In the genomic region with DNA sequence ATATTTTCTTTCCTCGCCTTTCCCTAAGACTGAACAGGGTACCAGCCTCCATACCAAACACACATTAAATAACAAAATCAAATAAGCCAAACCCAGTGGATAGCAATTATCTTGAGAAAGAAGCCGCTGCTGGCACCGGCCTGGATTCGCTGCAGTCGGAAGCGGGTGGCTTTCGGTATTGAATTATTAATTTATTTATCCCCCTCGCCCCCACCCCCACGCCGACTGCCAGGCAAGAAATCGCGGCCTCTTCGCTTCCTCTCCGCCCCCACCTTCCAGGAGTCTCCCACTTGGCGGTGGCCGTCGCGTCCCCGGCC, we compare ENCODE assay signal across 8 cellular contexts. TPM values are rescaled to one million over a fixed set of nuclear protein-coding genes. Genes with fewer than 3 reads are reported as not detected.
DNase-seq lines count a peak whose midpoint lies in the region; ATAC-seq, FAIRE-seq and TF ChIP-seq lines count a peak whose summit lies in the region.

No MANE protein-coding gene starts in this region.

- no peaks in the 10 kb centered on the region for H3K36me3 ChIP-seq in Panc1 (ENCODE audit: control insufficient read depth, insufficient read depth, low read length)
- no peaks in the 10 kb centered on the region for H3K36me3 ChIP-seq in gastroesophageal sphincter
- H3K36me3 ChIP-seq in small intestine (ENCODE audit: control insufficient read depth in 2 of 2, insufficient read depth in 2 of 2, low read length in 2 of 2), result no peaks in the 10 kb centered on the region

- no peak for FAIRE-seq in small intestine (lab: Jason Lieb, UNC)

- no peak for TF ChIP-seq EP300 in gastroesophageal sphincter (IDR thresholded peaks at IDR 0.05)

- H3K27ac ChIP-seq in Panc1 (ENCODE audit: low read length), result peak overlapping the region; percentile 68
- H3K27ac ChIP-seq in gastroesophageal sphincter, result peak overlapping the region in 1 of 4 donors; percentile 51
- peak overlapping the region in 1 of 2 donors; percentile 50 for H3K27ac ChIP-seq in small intestine (ENCODE audit: low read depth in 1 of 2, low read length in 1 of 2)

- in situ Hi-C loops in Panc1 (cut with HindIII; ENCODE audit: low pct_unique_long_range_greater_than_20kb, low sequenced_read_pairs), result no loop called here

- 0 to 2% methylated on average over 8 to 15 of the region's 19 CpGs for WGBS in gastroesophageal sphincter (ENCODE audit: low coverage in 1 of 2), 2 donors
- WGBS in small intestine, 3 donors, result 0 to 1% (median 0%) methylated on average over 18 to 19 of the region's 19 CpGs

- ATAC-seq in GM21576 (IDR thresholded peaks at IDR 0.05; ENCODE audit: unreplicated experiment), result peak; percentile 1
- ATAC-seq in Panc1, result no peak
- no peak for ATAC-seq in gastroesophageal sphincter
- no peak for ATAC-seq in HG03045 (IDR thresholded peaks at IDR 0.05; ENCODE audit: unreplicated experiment)

- intact Hi-C loops in Panc1 (cut with micrococcal nuclease; ENCODE audit: unreplicated experiment), result no loop called here

- peaks cover 9% of the 10 kb centered on the region for H3K4me1 ChIP-seq in Panc1 (ENCODE audit: control insufficient read depth, insufficient read depth, low read length)
- peaks cover 0 to 21% (median 3%) of the 10 kb centered on the region in 3 donors for H3K4me1 ChIP-seq in gastroesophageal sphincter
- H3K4me1 ChIP-seq in small intestine (ENCODE audit: control insufficient read depth in 2 of 2, insufficient read depth in 1 of 2, low read depth in 1 of 2, low read length in 1 of 2), result no peaks in the 10 kb centered on the region

- no TSS peak for BruUV-seq in Panc1 (replicated peaks; lab: Mats Ljungman, UMichigan)

- no peak for TF ChIP-seq POLR2A in gastroesophageal sphincter (IDR thresholded peaks at IDR 0.05)

- H3K4me3 ChIP-seq in Panc1 (ENCODE audit: low read depth in 2 of 2, low read length in 2 of 2) (peak overlapping the region; percentile 62 to 64), gastroesophageal sphincter (peak overlapping the region; percentile 57 to 62), small intestine (ENCODE audit: low read depth in 1 of 2, low read length in 2 of 2) (peak overlapping the region; percentile 36 to 71)

- H3K9me3 ChIP-seq in Panc1 (ENCODE audit: control insufficient read depth, insufficient read depth, low read depth, low read length), result no peaks in the 10 kb centered on the region
- no peaks in the 10 kb centered on the region for H3K9me3 ChIP-seq in gastroesophageal sphincter
- no peaks in the 10 kb centered on the region for H3K9me3 ChIP-seq in small intestine (ENCODE audit: control insufficient read depth, low read depth)

- H3K27me3 ChIP-seq in Panc1 (ENCODE audit: control insufficient read depth, insufficient read depth, low read length) (no peaks in the 10 kb centered on the region), gastroesophageal sphincter (peaks cover 15% of the 10 kb centered on the region), small intestine (ENCODE audit: control insufficient read depth in 2 of 2, insufficient read depth in 2 of 2, low read length in 2 of 2) (no peaks in the 10 kb centered on the region)

- POLR2A ChIA-PET in Panc1 (lab: Charles Lee), result no interaction called here

- DNase-seq in Panc1 (ENCODE audit: low read depth, low spot score) (no peak), small intestine (no peak), AG20443 (ENCODE audit: low spot score) (no peak), GM03348 (ENCODE audit: low spot score) (no peak), superior temporal gyrus (ENCODE audit: extremely low spot score) (no peak)

- no peak for TF ChIP-seq CTCF in Panc1 (IDR thresholded peaks at IDR 0.05)
- TF ChIP-seq CTCF in gastroesophageal sphincter (IDR thresholded peaks at IDR 0.05), result no peak

- CTCF ChIA-PET in Panc1 (lab: Charles Lee), result no interaction called here

RNA-seq across cellular contexts. Expression of gene ZNF804A, which starts 0.4 kb away (rescaled TPM):
- 2.2 TPM for total RNA-seq in Panc1 (2021; ENCODE audit: unreplicated experiment)
- polyA plus RNA-seq in Panc1 (2012; ENCODE audit: insufficient read length), result 0.64 TPM
- total RNA-seq in gastroesophageal sphincter, result under 1 TPM in 3 of 4 donors, not detected in 1; under 0.01 to 0.08 (median 0.07) TPM
- under 1 TPM; 0.22 to 0.57 (median 0.54) TPM for polyA plus RNA-seq in small intestine
